ENCODE assay signal across 17 cellular contexts in genomic region chr12:109861689-109862314, GRCh38. TPM values are rescaled to one million over a fixed set of nuclear protein-coding genes. Genes with fewer than 3 reads are reported as not detected.
DNase-seq lines count a peak whose midpoint lies in the region; ATAC-seq, FAIRE-seq and TF ChIP-seq lines count a peak whose summit lies in the region.
"Had no signal": no experiment of that assay in that cellular context is flagged by ENCODE, and none has a peak within 500 bp of the region (broad histone marks: within the 10 kb centered on the region; RNA-seq: fewer than 3 reads in every experiment).

No MANE protein-coding gene starts in this region.

- peak overlapping the region in 1 of 2 experiments; percentile 28; a peak in 2 of 4 replicates for H3K9ac ChIP-seq in K562 (ENCODE audit: insufficient read depth in 1 of 2, low read depth in 2 of 2, low read length in 2 of 2)

- H3K4me1 ChIP-seq in K562 (replicated peaks in 1 of 2; ENCODE audit: control insufficient read depth in 2 of 2, insufficient read depth in 2 of 2, low read length in 2 of 2) = no peaks in the 10 kb centered on the region; a peak in 2 of 5 replicates

- CTCF ChIA-PET in K562 (lab: Yijun Ruan, JAX; ENCODE audit: low intra/inter-chr PET ratio) = no interaction called here

- in situ Hi-C loops in K562 (cut with MboI) = no loop called here

- intact Hi-C loops in K562 (cut with micrococcal nuclease) (no loop called here), left colon (cut with DNase I, micrococcal nuclease) (no loop called here)

- no peak for TF ChIP-seq CTCF in K562 (IDR thresholded peaks at IDR 0.05 in 2 of 3, conservative IDR thresholded peaks at IDR 0.05 in 1 of 3; ENCODE audit: insufficient read depth in 2 of 3, low read depth in 1 of 3, low read length in 3 of 3)

- H3K9me1 ChIP-seq in K562 (ENCODE audit: control insufficient read depth, insufficient read depth, low read length) = no peaks in the 10 kb centered on the region

- DNase-seq in M059J (ENCODE audit: low read depth) = peak; percentile 37
- no peak for DNase-seq in K562 (ENCODE audit: extremely low read depth in 1 of 4, low spot score in 3 of 4)
- DNase-seq in left colon = peak in 1 of 2 donors; percentile 39
- DNase-seq in substantia nigra (lab: John Stamatoyannopoulos, UW) = peak in 1 of 49 donors; percentile 11
- no peak for DNase-seq in NCI-H1048 (lab: John Stamatoyannopoulos, UW)
- no peak for DNase-seq in NCI-H1417 treated with DMSO at 0.1 percent for 48 hours (lab: John Stamatoyannopoulos, UW)
- DNase-seq in NCI-H2029 treated with DMSO at 0.1 percent for 48 hours (lab: John Stamatoyannopoulos, UW) = no peak
- DNase-seq: activated naive CD4-positive, alpha-beta T cell treated with anti-CD3 and anti-CD28 coated beads, Interleukin-2, amount 10 ng/mL, durations not matched to agents 7 days and 5 days; activated T-cell treated with anti-CD3 and anti-CD28 coated beads for 4 hours; Caco-2; cortex of kidney; NCI-H1436; NCI-H2171 treated with DMSO at 0.1 percent for 48 hours; NCI-H69; spleen; T-helper 1 cell; testis had no signal

- no peak overlapping the region for H3K27ac ChIP-seq in K562 (ENCODE audit: extremely low read depth, low read depth, low read length)
- peak overlapping the region; percentile 98 for H3K27ac ChIP-seq in substantia nigra (ENCODE audit: low read depth, low read length, poor library complexity, severe bottlenecking)
- H3K27ac ChIP-seq: spleen, testis had no signal

- no peak overlapping the region for H3K4me3 ChIP-seq in K562
- H3K4me3 ChIP-seq: spleen, testis had no signal

- no peak for TF ChIP-seq POLR2A in K562 (conservative IDR thresholded peaks at IDR 0.05)

- H3K36me3 ChIP-seq in K562 (ENCODE audit: control insufficient read depth, insufficient read depth, low read length) = no peaks in the 10 kb centered on the region

- H4K20me1 ChIP-seq in K562 (replicated peaks; ENCODE audit: control insufficient read depth, insufficient read depth, low read length) = no peaks in the 10 kb centered on the region

- no TSS peak for BruUV-seq in K562 (replicated peaks; lab: Mats Ljungman, UMichigan)

- TF ChIP-seq RAD21 in K562 (CRISPR knock-in tag; conservative IDR thresholded peaks at IDR 0.05 in 1 of 2, IDR thresholded peaks at IDR 0.05 in 1 of 2) = no peak

- WGBS in K562 (ENCODE audit: insufficient coverage, low coverage, missing lambda C conversion rate) = 33% methylated on average over 17 of the region's 17 CpGs

- no peak overlapping the region for H2AFZ ChIP-seq in K562 (ENCODE audit: low read depth, low read length)

- no peaks in the 10 kb centered on the region for H3K9me3 ChIP-seq in K562 (replicated peaks; ENCODE audit: control insufficient read depth, insufficient read depth, low read depth, low read length)
- H3K9me3 ChIP-seq: Caco-2, spleen, testis had no signal

- H3K79me2 ChIP-seq in K562 (ENCODE audit: control insufficient read depth, insufficient read depth, low read length) = no peaks in the 10 kb centered on the region

- no peak for TF ChIP-seq EP300 in K562 (IDR thresholded peaks at IDR 0.05; ENCODE audit: low read length)

- ATAC-seq in K562 = no peak
- ATAC-seq in left colon = peak; percentile 55

- POLR2A ChIA-PET in K562 (lab: Yijun Ruan, JAX) = interaction anchor here (0.9 kb wide), 1 partner anchor 67 kb away, joined by 3 read pairs; no protein-coding TSS in a partner anchor

- FAIRE-seq in K562 (lab: Jason Lieb, UNC) = no peak

- H3K27me3 ChIP-seq in K562 (ENCODE audit: control insufficient read depth in 2 of 2, insufficient read depth in 2 of 2, low read length in 2 of 2) = peaks cover 0 to 14% of the 10 kb centered on the region in 2 experiments; a peak in 2 of 5 replicates
- H3K27me3 ChIP-seq: spleen, testis had no signal

- H3K4me2 ChIP-seq in K562 (ENCODE audit: insufficient read depth, low read length) = no peak overlapping the region

TF ChIP-seq in K562, 482 proteins besides CTCF, POLR2A, EP300 and RAD21 (continues in another document):
- TF ChIP-seq ATF7 (IDR thresholded peaks at IDR 0.05) (peak; percentile 48; the same call in 1 of the 2 replicates), DIDO1 (tag; IDR thresholded peaks at IDR 0.05; ENCODE audit: low read depth) (no peak), CEBPG (CRISPR knock-in tag; IDR thresholded peaks at IDR 0.05) (0 out of 2 replicates have a peak, but pooled peaks have one; percentile 13), CEBPG (tag; conservative IDR thresholded peaks at IDR 0.05 in 1 of 2, IDR thresholded peaks at IDR 0.05 in 1 of 2) (no peak), ATF3 (IDR thresholded peaks at IDR 0.05) (peak; percentile 72), ATF3 (CRISPR knock-in tag; conservative IDR thresholded peaks at IDR 0.05) (no peak), ZNF274 (IDR thresholded peaks at IDR 0.05; ENCODE audit: borderline replicate concordance, low read depth, low read length) (no peak)

RNA-seq across cellular contexts. Expression of gene GLTP, which starts 18.5 kb away (rescaled TPM):
- total RNA-seq in M059J (2014; rRNA removed; shearing (Covaris generic)) = 44.3 and 53.9 TPM in 2 replicates
- total RNA-seq in K562 (2011; cell fraction: chromatin; rRNA removed; ENCODE audit: low replicate concordance) = 2.4 and 3.1 TPM in 2 replicates
- total RNA-seq in K562 (2011; cell fraction: nucleolus; rRNA removed) = 1.8 and 2.0 TPM in 2 replicates
- 2.1 and 2.7 TPM in 2 replicates for total RNA-seq in K562 (2011; cell fraction: nucleoplasm; rRNA removed)
- total RNA-seq in K562 (2014; rRNA removed) (6.9 and 10.7 TPM in 2 replicates), K562 (2014; rRNA removed; fragmentation: Illumina TruSeq; extraction: Trizol) (7.2 and 7.8 TPM in 2 replicates), K562 (2015; rRNA removed; fragmentation: Illumina TruSeq; extraction: Trizol) (5.3 and 6.1 TPM in 2 replicates), K562 (2021) (6.0 and 6.6 TPM in 2 replicates), left colon (100 to 1,000 TPM in 1 of 2 donors, 10 to 100 TPM in 1; 95.0 to 128 TPM)
- polyA plus RNA-seq in K562 (2011; rRNA removed) (4.7 and 4.9 TPM in 2 replicates), K562 (2014; fragmentation: Illumina TruSeq; extraction: Trizol) (7.8 and 8.3 TPM in 2 replicates), K562 (2014; fragmentation: Nextera tagmentation; extraction: Ambion mirVana) (1 to 10 TPM; 4.4 to 5.0 TPM), K562 (2014; rRNA removed) (5.7 and 6.1 TPM in 2 replicates)
- polyA plus RNA-seq in K562 (2011; cell fraction: cytosol; rRNA removed) = 3.7 and 4.8 TPM in 2 replicates
- polyA plus RNA-seq in K562 (2011; cell fraction: nucleus; rRNA removed) = 0.81 and 1.2 TPM in 2 replicates
- polyA plus RNA-seq in K562 (2012) = 7.0 and 9.7 TPM in 2 replicates
- polyA minus RNA-seq in K562 (2011; rRNA and poly(A)+ RNA removed) = 5.7 and 6.3 TPM in 2 replicates
- polyA minus RNA-seq in K562 (2011; cell fraction: cytosol; rRNA and poly(A)+ RNA removed) = 6.8 and 13.3 TPM in 2 replicates
- 0.67 and 1.00 TPM in 2 replicates for polyA minus RNA-seq in K562 (2011; cell fraction: nucleus; rRNA and poly(A)+ RNA removed)

RNA-seq across cellular contexts. Expression of gene TRPV4, which starts 28.6 kb away (rescaled TPM):
- 0.44 and 0.81 TPM in 2 replicates for total RNA-seq in M059J (2014; rRNA removed; shearing (Covaris generic))
- total RNA-seq in K562 (2011; cell fraction: chromatin; rRNA removed; ENCODE audit: low replicate concordance) = 1.1 TPM in 1 of 2 replicates, not detected in the other
- total RNA-seq in K562 (2011; cell fraction: nucleolus; rRNA removed) = 0.39 and 0.50 TPM in 2 replicates
- total RNA-seq in K562 (2011; cell fraction: nucleoplasm; rRNA removed) = not detected in 2 replicates
- total RNA-seq in K562 (2014; rRNA removed) = not detected in 2 replicates
- total RNA-seq in K562 (2014; rRNA removed; fragmentation: Illumina TruSeq; extraction: Trizol) = not detected in 2 replicates
- not detected in 2 replicates for total RNA-seq in K562 (2015; rRNA removed; fragmentation: Illumina TruSeq; extraction: Trizol)
- total RNA-seq in K562 (2021) = not detected in 2 replicates
- 0.13 and 0.47 TPM in 2 replicates for polyA plus RNA-seq in K562 (2011; rRNA removed)
- polyA plus RNA-seq in K562 (2011; cell fraction: cytosol; rRNA removed) = 0.33 and 0.47 TPM in 2 replicates
- 0.34 and 0.72 TPM in 2 replicates for polyA plus RNA-seq in K562 (2011; cell fraction: nucleus; rRNA removed)
- 0.03 TPM in 1 of 2 replicates, not detected in the other for polyA plus RNA-seq in K562 (2012)
- not detected in 2 replicates for polyA plus RNA-seq in K562 (2014; fragmentation: Illumina TruSeq; extraction: Trizol)
- polyA plus RNA-seq in K562 (2014; fragmentation: Nextera tagmentation; extraction: Ambion mirVana) = not detected
- polyA plus RNA-seq in K562 (2014; rRNA removed) = 0.03 TPM in 1 of 2 replicates, not detected in the other
- 0.39 TPM in 1 of 2 replicates, not detected in the other for polyA minus RNA-seq in K562 (2011; rRNA and poly(A)+ RNA removed)
- not detected in 2 replicates for polyA minus RNA-seq in K562 (2011; cell fraction: cytosol; rRNA and poly(A)+ RNA removed)
- polyA minus RNA-seq in K562 (2011; cell fraction: nucleus; rRNA and poly(A)+ RNA removed) = 0.40 and 1.7 TPM in 2 replicates
- under 1 TPM; 0.09 to 0.36 TPM for total RNA-seq in left colon
- total RNA-seq: Caco-2 had no signal

RNA-seq across cellular contexts. Expression of gene TCHP, which starts 38.3 kb away (rescaled TPM):
- 12.7 and 13.8 TPM in 2 replicates for total RNA-seq in M059J (2014; rRNA removed; shearing (Covaris generic))
- 38.1 and 49.8 TPM in 2 replicates for total RNA-seq in K562 (2011; cell fraction: chromatin; rRNA removed; ENCODE audit: low replicate concordance)
- total RNA-seq in K562 (2011; cell fraction: nucleolus; rRNA removed) = 30.0 and 31.9 TPM in 2 replicates
- 33.7 and 35.5 TPM in 2 replicates for total RNA-seq in K562 (2011; cell fraction: nucleoplasm; rRNA removed)
- total RNA-seq in K562 (2014; rRNA removed) (19.7 and 27.7 TPM in 2 replicates), K562 (2014; rRNA removed; fragmentation: Illumina TruSeq; extraction: Trizol) (12.0 and 12.8 TPM in 2 replicates), K562 (2015; rRNA removed; fragmentation: Illumina TruSeq; extraction: Trizol) (19.7 and 22.4 TPM in 2 replicates), K562 (2021) (18.7 and 20.4 TPM in 2 replicates), left colon (10 to 100 TPM; 15.0 to 17.2 TPM)
- polyA plus RNA-seq in K562 (2011; rRNA removed) (13.7 and 15.0 TPM in 2 replicates), K562 (2014; fragmentation: Illumina TruSeq; extraction: Trizol) (19.4 and 20.2 TPM in 2 replicates), K562 (2014; fragmentation: Nextera tagmentation; extraction: Ambion mirVana) (1 to 10 TPM; 3.4 to 4.7 TPM), K562 (2014; rRNA removed) (29.6 and 30.4 TPM in 2 replicates)
- polyA plus RNA-seq in K562 (2011; cell fraction: cytosol; rRNA removed) = 10.1 and 10.3 TPM in 2 replicates
- polyA plus RNA-seq in K562 (2011; cell fraction: nucleus; rRNA removed) = 28.9 and 31.1 TPM in 2 replicates
- polyA plus RNA-seq in K562 (2012) = 25.7 and 29.2 TPM in 2 replicates
- 8.3 and 10.1 TPM in 2 replicates for polyA minus RNA-seq in K562 (2011; rRNA and poly(A)+ RNA removed)
- polyA minus RNA-seq in K562 (2011; cell fraction: cytosol; rRNA and poly(A)+ RNA removed) = 4.8 and 7.6 TPM in 2 replicates
- polyA minus RNA-seq in K562 (2011; cell fraction: nucleus; rRNA and poly(A)+ RNA removed) = 9.8 and 13.4 TPM in 2 replicates
